ENCODE assay signal across 23 cellular contexts in genomic region chr17:17132746-17133145, GRCh38.
DNase-seq lines count a peak whose midpoint lies in the region; ATAC-seq and TF ChIP-seq lines count a peak whose summit lies in the region.
"Had no signal": no experiment of that assay in that cellular context is flagged by ENCODE, and none has a peak within 500 bp of the region (broad histone marks: within the 10 kb centered on the region; RNA-seq: fewer than 3 reads in every experiment).

No MANE protein-coding gene starts in this region.

- no peak overlapping the region for H3K27ac ChIP-seq in ovary

- no peak overlapping the region for H3K4me3 Mint-ChIP-seq in activated CD4-positive, alpha-beta memory T cell treated with anti-CD3 and anti-CD28 coated beads for 36 hours
- H3K4me3 Mint-ChIP-seq: activated B cell treated with CpG ODN at 0.5 μM for 24 hours; activated CD4-positive, alpha-beta memory T cell treated with anti-CD3 and anti-CD28 coated beads, Interleukin-2, amount 10 ng/mL, durations not matched to agents 7 days and 5 days; activated naive CD4-positive, alpha-beta T cell treated with anti-CD3 and anti-CD28 coated beads for 36 hours; HFFc6; immature natural killer cell; type B pancreatic cell had no signal

- CTCF ChIA-PET in activated CD4-positive, alpha-beta memory T cell treated with anti-CD3 and anti-CD28 coated beads for 36 hours (lab: Charles Lee): interaction anchor here (1.4 kb wide), 1 partner anchor 9 kb away, joined by 7 read pairs; no protein-coding TSS in a partner anchor

- H3K36me3 ChIP-seq in ovary: no peaks in the 10 kb centered on the region

- no peak for TF ChIP-seq CTCF in ovary (IDR thresholded peaks at IDR 0.05)

- no peaks in the 10 kb centered on the region for H3K9me3 Mint-ChIP-seq in activated CD4-positive, alpha-beta memory T cell treated with anti-CD3 and anti-CD28 coated beads for 36 hours
- H3K9me3 Mint-ChIP-seq: activated B cell treated with CpG ODN at 0.5 μM for 24 hours; activated CD4-positive, alpha-beta memory T cell treated with anti-CD3 and anti-CD28 coated beads, Interleukin-2, amount 10 ng/mL, durations not matched to agents 7 days and 5 days; activated naive CD4-positive, alpha-beta T cell treated with anti-CD3 and anti-CD28 coated beads for 36 hours; HFFc6; immature natural killer cell; type B pancreatic cell had no signal

- no peak for TF ChIP-seq EP300 in ovary (IDR thresholded peaks at IDR 0.05)

- no peaks in the 10 kb centered on the region for H3K4me1 ChIP-seq in ovary (ENCODE audit: insufficient read depth)

- POLR2A ChIA-PET in activated CD4-positive, alpha-beta memory T cell treated with anti-CD3 and anti-CD28 coated beads for 36 hours (lab: Charles Lee): no interaction called here

- intact Hi-C loops in left ventricle myocardium superior (cut with micrococcal nuclease): no loop called here
- intact Hi-C loops in Right ventricle myocardium superior (cut with DNase I): loop anchor here (10.0 kb wide), 1 partner anchor 128 kb away; no protein-coding TSS in a partner anchor
- intact Hi-C loops in ovary (cut with DNase I): no loop called here
- intact Hi-C loops in activated CD4-positive, alpha-beta memory T cell treated with anti-CD3 and anti-CD28 coated beads for 36 hours (cut with micrococcal nuclease): no loop called here

- DNase-seq in left ventricle myocardium superior: peak; percentile 3
- no peak for DNase-seq in Right ventricle myocardium superior
- DNase-seq in brain pericyte (ENCODE audit: low read depth, low spot score): peak; percentile 76
- peak; percentile 45 for DNase-seq in medulla oblongata (ENCODE audit: extremely low spot score)
- no peak for DNase-seq in ovary
- DNase-seq in activated CD4-positive, alpha-beta memory T cell treated with anti-CD3 and anti-CD28 coated beads for 36 hours: no peak
- DNase-seq in activated CD4-positive, alpha-beta T cell treated with anti-CD3 and anti-CD28 coated beads, Interleukin-2, amount 50 U/mL, for 48 hours: no peak
- DNase-seq: activated B cell treated with CpG ODN at 0.5 μM for 24 hours; activated CD4-positive, alpha-beta memory T cell treated with anti-CD3 and anti-CD28 coated beads, Interleukin-2, amount 10 ng/mL, durations not matched to agents 7 days and 5 days; activated naive CD4-positive, alpha-beta T cell treated with anti-CD3 and anti-CD28 coated beads for 36 hours; activated T-cell treated with anti-CD3 and anti-CD28 coated beads for 4 hours; C1 segment of cervical spinal cord; Calu3; effector CD4-positive, alpha-beta T cell; foreskin fibroblast; HFFc6; immature natural killer cell; NCI-H1105 treated with DMSO at 0.1 percent for 48 hours; occipital lobe; T1000 had no signal

- TF ChIP-seq POLR2A in ovary (IDR thresholded peaks at IDR 0.05): no peak

- H3K9me3 ChIP-seq in ovary: no peaks in the 10 kb centered on the region

- H3K36me3 Mint-ChIP-seq in activated CD4-positive, alpha-beta memory T cell treated with anti-CD3 and anti-CD28 coated beads for 36 hours: no peaks in the 10 kb centered on the region

- WGBS in ovary, 3 donors: 77 to 84% (median 79%) methylated on average over 8 of the region's 8 CpGs

- H3K27me3 ChIP-seq in ovary: no peaks in the 10 kb centered on the region

- H3K27ac Mint-ChIP-seq in activated CD4-positive, alpha-beta memory T cell treated with anti-CD3 and anti-CD28 coated beads for 36 hours: no peak overlapping the region
- H3K27ac Mint-ChIP-seq: activated B cell treated with CpG ODN at 0.5 μM for 24 hours; activated CD4-positive, alpha-beta memory T cell treated with anti-CD3 and anti-CD28 coated beads, Interleukin-2, amount 10 ng/mL, durations not matched to agents 7 days and 5 days; activated naive CD4-positive, alpha-beta T cell treated with anti-CD3 and anti-CD28 coated beads for 36 hours; HFFc6; type B pancreatic cell had no signal

- H3K4me1 Mint-ChIP-seq in activated CD4-positive, alpha-beta memory T cell treated with anti-CD3 and anti-CD28 coated beads for 36 hours (ENCODE audit: low read depth): no peaks in the 10 kb centered on the region
- H3K4me1 Mint-ChIP-seq: activated B cell treated with CpG ODN at 0.5 μM for 24 hours; activated CD4-positive, alpha-beta memory T cell treated with anti-CD3 and anti-CD28 coated beads, Interleukin-2, amount 10 ng/mL, durations not matched to agents 7 days and 5 days had no signal

- H3K4me3 ChIP-seq in ovary: no peak overlapping the region

- no peaks in the 10 kb centered on the region for H3K27me3 Mint-ChIP-seq in activated CD4-positive, alpha-beta memory T cell treated with anti-CD3 and anti-CD28 coated beads for 36 hours
- H3K27me3 Mint-ChIP-seq: activated B cell treated with CpG ODN at 0.5 μM for 24 hours; activated CD4-positive, alpha-beta memory T cell treated with anti-CD3 and anti-CD28 coated beads, Interleukin-2, amount 10 ng/mL, durations not matched to agents 7 days and 5 days; type B pancreatic cell had no signal

- no peak for ATAC-seq in left ventricle myocardium superior
- no peak for ATAC-seq in Right ventricle myocardium superior (ENCODE audit: poor library complexity)
- no peak for ATAC-seq in HG03196 (IDR thresholded peaks at IDR 0.05; ENCODE audit: unreplicated experiment)
- ATAC-seq: right cardiac atrium had no signal

Comparison
In these comparisons a context has a peak if more than half of its experiments do, and no peak if none do; other contexts are left out.
1. DNase-seq: peak in left ventricle myocardium superior (single experiment), brain pericyte (single experiment) and medulla oblongata (single experiment); none in Right ventricle myocardium superior (single experiment), ovary (0 of 5), activated CD4-positive, alpha-beta memory T cell treated with anti-CD3 and anti-CD28 coated beads for 36 hours (single experiment) and activated CD4-positive, alpha-beta T cell treated with anti-CD3 and anti-CD28 coated beads, Interleukin-2, amount 50 U/mL, for 48 hours (0 of 2).